In the genomic region with DNA sequence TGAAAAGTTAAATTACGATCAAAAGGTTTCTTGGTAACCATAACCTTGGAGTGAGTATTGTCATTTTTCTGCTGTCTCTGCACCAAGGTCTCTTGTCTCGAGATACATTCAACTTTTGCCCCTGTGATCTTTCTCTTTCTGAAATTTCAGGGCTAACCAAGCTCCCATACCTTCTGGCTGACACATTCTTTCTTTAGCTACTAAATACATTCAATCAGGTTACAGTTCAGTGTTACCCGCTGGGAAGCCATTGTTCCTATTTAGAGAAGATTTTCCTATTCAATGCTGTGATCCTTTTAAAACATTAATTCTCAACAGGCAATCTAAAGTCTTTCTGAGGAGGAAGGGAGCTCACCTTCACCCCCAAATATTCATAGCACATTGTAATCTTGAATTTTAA, we compare ENCODE assay signal across 1 cellular context.
TF ChIP-seq lines count a peak whose summit lies in the region.

No MANE protein-coding gene starts in this region.

TF ChIP-seq in GM23338, 12 proteins besides CTCF, POLR2A, EP300 and RAD21:
- TF ChIP-seq CREB1 (CRISPR knock-in tag; IDR thresholded peaks at IDR 0.05; ENCODE audit: low read depth) (no peak), STAT1 (IDR thresholded peaks at IDR 0.05; ENCODE audit: unreplicated experiment) (no peak), NANOG (IDR thresholded peaks at IDR 0.05; ENCODE audit: borderline replicate concordance) (0 out of 2 replicates have a peak, but pooled peaks have one; percentile 12)
